In the genomic region with DNA sequence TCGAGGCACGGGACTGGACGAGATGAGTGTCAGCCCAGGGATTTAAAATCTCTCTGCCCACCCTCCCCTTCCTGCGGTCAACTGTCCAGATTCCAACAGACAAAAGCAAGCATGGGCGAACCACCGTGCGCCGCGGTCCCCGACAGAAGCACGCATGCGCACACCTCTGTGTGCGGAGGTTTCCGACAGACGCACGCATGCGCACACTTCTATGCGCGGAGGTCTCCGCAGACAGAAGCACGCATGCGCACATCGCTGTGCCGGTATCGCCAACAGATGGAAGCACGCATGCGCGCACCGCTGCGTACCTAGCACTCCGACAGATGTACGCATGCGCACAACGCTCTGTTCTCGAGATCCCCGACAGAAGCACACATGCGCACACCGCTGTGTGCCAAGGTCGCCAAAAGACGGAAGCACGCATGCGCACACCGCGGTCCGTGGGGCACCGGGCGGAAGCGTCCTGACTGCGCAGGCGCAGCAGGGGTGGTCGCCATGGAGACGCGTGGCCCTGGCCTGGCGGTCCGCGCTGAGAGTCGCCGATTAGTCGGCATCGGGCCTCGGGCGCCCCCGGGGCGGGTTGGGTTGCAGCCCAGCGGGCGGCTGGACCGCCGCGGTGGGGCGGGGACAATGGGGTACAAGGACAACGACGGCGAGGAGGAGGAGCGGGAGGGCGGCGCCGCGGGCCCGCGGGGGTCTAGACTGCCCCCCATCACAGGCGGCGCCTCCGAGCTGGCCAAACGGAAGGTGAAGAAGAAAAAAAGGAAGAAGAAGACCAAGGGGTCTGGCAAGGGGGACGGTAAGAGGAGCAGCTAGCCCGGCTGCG, we compare ENCODE assay signal across 1 cellular context.
A peak's percentile ranks its signal among the peaks of the same experiment; 100 is the strongest.
TF ChIP-seq lines count a peak whose summit lies in the region.

No MANE protein-coding gene starts in this region.

TF ChIP-seq in HepG2, 621 proteins besides CTCF, POLR2A, EP300 and RAD21 (continued from another document and continues in another):
- TF ChIP-seq ZNF607 (CRISPR knock-in tag; IDR thresholded peaks at IDR 0.05; ENCODE audit: borderline replicate concordance) = no peak
- no peak for TF ChIP-seq ZNF414 (CRISPR knock-in tag; IDR thresholded peaks at IDR 0.05)
- TF ChIP-seq ZNF839 (CRISPR knock-in tag; IDR thresholded peaks at IDR 0.05; ENCODE audit: borderline replicate concordance) = no peak
- TF ChIP-seq, protein P1, sequence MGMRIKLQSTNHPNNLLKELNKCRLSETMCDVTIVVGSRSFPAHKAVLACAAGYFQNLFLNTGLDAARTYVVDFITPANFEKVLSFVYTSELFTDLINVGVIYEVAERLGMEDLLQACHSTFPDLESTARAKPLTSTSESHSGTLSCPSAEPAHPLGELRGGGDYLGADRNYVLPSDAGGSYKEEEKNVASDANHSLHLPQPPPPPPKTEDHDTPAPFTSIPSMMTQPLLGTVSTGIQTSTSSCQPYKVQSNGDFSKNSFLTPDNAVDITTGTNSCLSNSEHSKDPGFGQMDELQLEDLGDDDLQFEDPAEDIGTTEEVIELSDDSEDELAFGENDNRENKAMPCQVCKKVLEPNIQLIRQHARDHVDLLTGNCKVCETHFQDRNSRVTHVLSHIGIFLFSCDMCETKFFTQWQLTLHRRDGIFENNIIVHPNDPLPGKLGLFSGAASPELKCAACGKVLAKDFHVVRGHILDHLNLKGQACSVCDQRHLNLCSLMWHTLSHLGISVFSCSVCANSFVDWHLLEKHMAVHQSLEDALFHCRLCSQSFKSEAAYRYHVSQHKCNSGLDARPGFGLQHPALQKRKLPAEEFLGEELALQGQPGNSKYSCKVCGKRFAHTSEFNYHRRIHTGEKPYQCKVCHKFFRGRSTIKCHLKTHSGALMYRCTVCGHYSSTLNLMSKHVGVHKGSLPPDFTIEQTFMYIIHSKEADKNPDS (CRISPR knock-in tag; IDR thresholded peaks at IDR 0.05) = no peak
- no peak for TF ChIP-seq SNAPC5 (CRISPR knock-in tag; IDR thresholded peaks at IDR 0.05; ENCODE audit: borderline replicate concordance)
- TF ChIP-seq NFIB (CRISPR knock-in tag; IDR thresholded peaks at IDR 0.05; ENCODE audit: borderline replicate concordance) = no peak
- no peak for TF ChIP-seq ZBTB1 (CRISPR knock-in tag; IDR thresholded peaks at IDR 0.05; ENCODE audit: borderline replicate concordance)
- no peak; the same call in 1 of the 2 replicates for TF ChIP-seq NFKB2 (CRISPR knock-in tag; IDR thresholded peaks at IDR 0.05; ENCODE audit: borderline replicate concordance)
- TF ChIP-seq EEA1 (CRISPR knock-in tag; IDR thresholded peaks at IDR 0.05; ENCODE audit: borderline replicate concordance) = no peak
- no peak for TF ChIP-seq PAF1 (CRISPR knock-in tag; IDR thresholded peaks at IDR 0.05)
- TF ChIP-seq REXO4 (CRISPR knock-in tag; IDR thresholded peaks at IDR 0.05; ENCODE audit: borderline replicate concordance) = no peak
- TF ChIP-seq, protein P2, sequence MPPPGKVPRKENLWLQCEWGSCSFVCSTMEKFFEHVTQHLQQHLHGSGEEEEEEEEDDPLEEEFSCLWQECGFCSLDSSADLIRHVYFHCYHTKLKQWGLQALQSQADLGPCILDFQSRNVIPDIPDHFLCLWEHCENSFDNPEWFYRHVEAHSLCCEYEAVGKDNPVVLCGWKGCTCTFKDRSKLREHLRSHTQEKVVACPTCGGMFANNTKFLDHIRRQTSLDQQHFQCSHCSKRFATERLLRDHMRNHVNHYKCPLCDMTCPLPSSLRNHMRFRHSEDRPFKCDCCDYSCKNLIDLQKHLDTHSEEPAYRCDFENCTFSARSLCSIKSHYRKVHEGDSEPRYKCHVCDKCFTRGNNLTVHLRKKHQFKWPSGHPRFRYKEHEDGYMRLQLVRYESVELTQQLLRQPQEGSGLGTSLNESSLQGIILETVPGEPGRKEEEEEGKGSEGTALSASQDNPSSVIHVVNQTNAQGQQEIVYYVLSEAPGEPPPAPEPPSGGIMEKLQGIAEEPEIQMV (CRISPR knock-in tag; IDR thresholded peaks at IDR 0.05; ENCODE audit: low read depth) = peak; percentile 97
- TF ChIP-seq ZBTB49 (CRISPR knock-in tag; IDR thresholded peaks at IDR 0.05; ENCODE audit: borderline replicate concordance) = no peak
- no peak for TF ChIP-seq ZMYM2 (CRISPR knock-in tag; IDR thresholded peaks at IDR 0.05)
- TF ChIP-seq KAT2B (IDR thresholded peaks at IDR 0.05; ENCODE audit: borderline replicate concordance, low read depth, low read length) = no peak
- TF ChIP-seq CCAR2 (optimal IDR thresholded peaks at IDR 0.05; ENCODE audit: low read depth, low read length) = no peak
- TF ChIP-seq DPF2 (CRISPR knock-in tag; IDR thresholded peaks at IDR 0.05; ENCODE audit: borderline replicate concordance, low read depth) = no peak
- TF ChIP-seq KDM2A (CRISPR knock-in tag; IDR thresholded peaks at IDR 0.05; ENCODE audit: borderline replicate concordance, low read depth) = peak; percentile 46; the same call in 1 of the 2 replicates
- TF ChIP-seq NRL (CRISPR knock-in tag; IDR thresholded peaks at IDR 0.05; ENCODE audit: borderline replicate concordance) = no peak
- TF ChIP-seq, protein P3, sequence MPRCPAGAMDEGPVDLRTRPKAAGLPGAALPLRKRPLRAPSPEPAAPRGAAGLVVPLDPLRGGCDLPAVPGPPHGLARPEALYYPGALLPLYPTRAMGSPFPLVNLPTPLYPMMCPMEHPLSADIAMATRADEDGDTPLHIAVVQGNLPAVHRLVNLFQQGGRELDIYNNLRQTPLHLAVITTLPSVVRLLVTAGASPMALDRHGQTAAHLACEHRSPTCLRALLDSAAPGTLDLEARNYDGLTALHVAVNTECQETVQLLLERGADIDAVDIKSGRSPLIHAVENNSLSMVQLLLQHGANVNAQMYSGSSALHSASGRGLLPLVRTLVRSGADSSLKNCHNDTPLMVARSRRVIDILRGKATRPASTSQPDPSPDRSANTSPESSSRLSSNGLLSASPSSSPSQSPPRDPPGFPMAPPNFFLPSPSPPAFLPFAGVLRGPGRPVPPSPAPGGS (CRISPR knock-in tag; IDR thresholded peaks at IDR 0.05) = 0 out of 2 replicates have a peak, but pooled peaks have one; percentile 21
- TF ChIP-seq, protein P4, sequence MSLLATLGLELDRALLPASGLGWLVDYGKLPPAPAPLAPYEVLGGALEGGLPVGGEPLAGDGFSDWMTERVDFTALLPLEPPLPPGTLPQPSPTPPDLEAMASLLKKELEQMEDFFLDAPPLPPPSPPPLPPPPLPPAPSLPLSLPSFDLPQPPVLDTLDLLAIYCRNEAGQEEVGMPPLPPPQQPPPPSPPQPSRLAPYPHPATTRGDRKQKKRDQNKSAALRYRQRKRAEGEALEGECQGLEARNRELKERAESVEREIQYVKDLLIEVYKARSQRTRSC (CRISPR knock-in tag; IDR thresholded peaks at IDR 0.05; ENCODE audit: low read depth) = no peak
- TF ChIP-seq BHLHE40 (IDR thresholded peaks at IDR 0.05; ENCODE audit: low read length) = peak; percentile 10; the same call in 1 of the 2 replicates
- TF ChIP-seq KDM5A (IDR thresholded peaks at IDR 0.05; ENCODE audit: borderline replicate concordance, low read length) = no peak
- TF ChIP-seq JUN (CRISPR knock-in tag; IDR thresholded peaks at IDR 0.05) = no peak
- TF ChIP-seq ELF3 (CRISPR knock-in tag; IDR thresholded peaks at IDR 0.05) = no peak
- no peak for TF ChIP-seq PCBP2 (optimal IDR thresholded peaks at IDR 0.05; ENCODE audit: low read depth, low read length, poor library complexity, severe bottlenecking)
- TF ChIP-seq, protein P5, sequence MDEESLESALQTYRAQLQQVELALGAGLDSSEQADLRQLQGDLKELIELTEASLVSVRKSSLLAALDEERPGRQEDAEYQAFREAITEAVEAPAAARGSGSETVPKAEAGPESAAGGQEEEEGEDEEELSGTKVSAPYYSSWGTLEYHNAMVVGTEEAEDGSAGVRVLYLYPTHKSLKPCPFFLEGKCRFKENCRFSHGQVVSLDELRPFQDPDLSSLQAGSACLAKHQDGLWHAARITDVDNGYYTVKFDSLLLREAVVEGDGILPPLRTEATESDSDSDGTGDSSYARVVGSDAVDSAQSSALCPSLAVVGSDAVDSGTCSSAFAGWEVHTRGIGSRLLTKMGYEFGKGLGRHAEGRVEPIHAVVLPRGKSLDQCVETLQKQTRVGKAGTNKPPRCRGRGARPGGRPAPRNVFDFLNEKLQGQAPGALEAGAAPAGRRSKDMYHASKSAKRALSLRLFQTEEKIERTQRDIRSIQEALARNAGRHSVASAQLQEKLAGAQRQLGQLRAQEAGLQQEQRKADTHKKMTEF (CRISPR knock-in tag; IDR thresholded peaks at IDR 0.05) = peak; percentile 38; the same call in 1 of the 2 replicates
- TF ChIP-seq CEBPB (IDR thresholded peaks at IDR 0.05; ENCODE audit: borderline replicate concordance, low read depth, low read length) = no peak
- no peak for TF ChIP-seq ZBTB21 (CRISPR knock-in tag; IDR thresholded peaks at IDR 0.05)
- TF ChIP-seq, protein P6, sequence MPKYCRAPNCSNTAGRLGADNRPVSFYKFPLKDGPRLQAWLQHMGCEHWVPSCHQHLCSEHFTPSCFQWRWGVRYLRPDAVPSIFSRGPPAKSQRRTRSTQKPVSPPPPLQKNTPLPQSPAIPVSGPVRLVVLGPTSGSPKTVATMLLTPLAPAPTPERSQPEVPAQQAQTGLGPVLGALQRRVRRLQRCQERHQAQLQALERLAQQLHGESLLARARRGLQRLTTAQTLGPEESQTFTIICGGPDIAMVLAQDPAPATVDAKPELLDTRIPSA (CRISPR knock-in tag; IDR thresholded peaks at IDR 0.05; ENCODE audit: borderline replicate concordance) = no peak
- TF ChIP-seq, protein P7, sequence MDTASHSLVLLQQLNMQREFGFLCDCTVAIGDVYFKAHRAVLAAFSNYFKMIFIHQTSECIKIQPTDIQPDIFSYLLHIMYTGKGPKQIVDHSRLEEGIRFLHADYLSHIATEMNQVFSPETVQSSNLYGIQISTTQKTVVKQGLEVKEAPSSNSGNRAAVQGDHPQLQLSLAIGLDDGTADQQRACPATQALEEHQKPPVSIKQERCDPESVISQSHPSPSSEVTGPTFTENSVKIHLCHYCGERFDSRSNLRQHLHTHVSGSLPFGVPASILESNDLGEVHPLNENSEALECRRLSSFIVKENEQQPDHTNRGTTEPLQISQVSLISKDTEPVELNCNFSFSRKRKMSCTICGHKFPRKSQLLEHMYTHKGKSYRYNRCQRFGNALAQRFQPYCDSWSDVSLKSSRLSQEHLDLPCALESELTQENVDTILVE (CRISPR knock-in tag; IDR thresholded peaks at IDR 0.05) = no peak
- TF ChIP-seq GATA4 (IDR thresholded peaks at IDR 0.05; ENCODE audit: borderline replicate concordance, low read depth) = no peak
- TF ChIP-seq FOXO4 (CRISPR knock-in tag; conservative IDR thresholded peaks at IDR 0.05) = no peak
- peak; percentile 93 for TF ChIP-seq HDAC1 (CRISPR knock-in tag; IDR thresholded peaks at IDR 0.05)
- no peak for TF ChIP-seq ZNF609 (CRISPR knock-in tag; IDR thresholded peaks at IDR 0.05; ENCODE audit: borderline replicate concordance)
